ENCODE assay signal across 1 cellular context in genomic region chr3:121707531-121708273, GRCh38.
TF ChIP-seq lines count a peak whose summit lies in the region.

No MANE protein-coding gene starts in this region.

TF ChIP-seq in K562, 482 proteins besides CTCF, POLR2A, EP300 and RAD21:
- TF ChIP-seq ZBTB49 (CRISPR knock-in tag; IDR thresholded peaks at IDR 0.05; ENCODE audit: borderline replicate concordance), result no peak
- TF ChIP-seq ZBTB40 (IDR thresholded peaks at IDR 0.05), result peak; percentile 82
- TF ChIP-seq ZBTB40 (CRISPR knock-in tag; IDR thresholded peaks at IDR 0.05), result no peak
